Comparison of ENCODE assay signal across 1 cellular context in the genomic region with DNA sequence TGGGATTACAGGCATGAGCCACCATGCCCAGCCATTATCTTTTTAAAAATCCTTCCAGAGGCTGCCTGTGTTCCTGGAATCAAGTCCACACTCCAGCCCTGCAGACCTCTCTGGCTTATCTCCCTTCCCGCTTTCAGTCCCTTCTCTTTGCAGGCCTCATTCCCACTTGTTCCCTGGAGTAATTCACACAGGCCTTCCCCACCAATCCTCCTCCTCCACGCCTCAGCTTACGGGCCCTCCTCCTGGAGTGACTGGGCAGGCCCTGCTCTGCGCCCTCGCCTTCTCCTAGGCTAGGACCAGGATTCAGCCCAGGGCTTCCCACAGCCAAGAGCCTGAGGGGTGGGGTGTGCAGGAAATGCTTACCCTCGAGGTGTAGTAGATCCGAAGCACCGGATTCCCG.
TF ChIP-seq lines count a peak whose summit lies in the region.

No MANE protein-coding gene starts in this region.

TF ChIP-seq in SK-N-SH, 30 proteins besides CTCF, POLR2A, EP300 and RAD21:
- no peak for TF ChIP-seq TAF1 (IDR thresholded peaks at IDR 0.05; ENCODE audit: borderline replicate concordance, low read depth, low read length)
- no peak for TF ChIP-seq MXI1 (IDR thresholded peaks at IDR 0.05; ENCODE audit: low read depth, low read length)
- TF ChIP-seq, protein P1, sequence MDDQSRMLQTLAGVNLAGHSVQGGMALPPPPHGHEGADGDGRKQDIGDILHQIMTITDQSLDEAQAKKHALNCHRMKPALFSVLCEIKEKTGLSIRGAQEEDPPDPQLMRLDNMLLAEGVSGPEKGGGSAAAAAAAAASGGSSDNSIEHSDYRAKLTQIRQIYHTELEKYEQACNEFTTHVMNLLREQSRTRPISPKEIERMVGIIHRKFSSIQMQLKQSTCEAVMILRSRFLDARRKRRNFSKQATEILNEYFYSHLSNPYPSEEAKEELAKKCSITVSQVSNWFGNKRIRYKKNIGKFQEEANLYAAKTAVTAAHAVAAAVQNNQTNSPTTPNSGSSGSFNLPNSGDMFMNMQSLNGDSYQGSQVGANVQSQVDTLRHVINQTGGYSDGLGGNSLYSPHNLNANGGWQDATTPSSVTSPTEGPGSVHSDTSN (IDR thresholded peaks at IDR 0.05): no peak
- TF ChIP-seq GABPA (IDR thresholded peaks at IDR 0.05; ENCODE audit: low read depth): no peak
- no peak for TF ChIP-seq EZH2phosphoT487 (IDR thresholded peaks at IDR 0.05; ENCODE audit: borderline replicate concordance, low read depth)
- TF ChIP-seq FOXJ3 (CRISPR knock-in tag; IDR thresholded peaks at IDR 0.05): no peak
- no peak for TF ChIP-seq SMC3 (IDR thresholded peaks at IDR 0.05; ENCODE audit: low read depth, low read length)
- no peak for TF ChIP-seq MEF2A (IDR thresholded peaks at IDR 0.05; ENCODE audit: borderline replicate concordance, low read depth)
- no peak for TF ChIP-seq NRF1 (IDR thresholded peaks at IDR 0.05; ENCODE audit: low read depth, low read length)
- TF ChIP-seq JUND (IDR thresholded peaks at IDR 0.05): no peak
- TF ChIP-seq YY1 (IDR thresholded peaks at IDR 0.05; ENCODE audit: low read depth): no peak
- TF ChIP-seq POLR2AphosphoS5 (IDR thresholded peaks at IDR 0.05; ENCODE audit: low read depth, low read length): no peak
